15 cellular contexts compared by ENCODE assay signal in the genomic region with DNA sequence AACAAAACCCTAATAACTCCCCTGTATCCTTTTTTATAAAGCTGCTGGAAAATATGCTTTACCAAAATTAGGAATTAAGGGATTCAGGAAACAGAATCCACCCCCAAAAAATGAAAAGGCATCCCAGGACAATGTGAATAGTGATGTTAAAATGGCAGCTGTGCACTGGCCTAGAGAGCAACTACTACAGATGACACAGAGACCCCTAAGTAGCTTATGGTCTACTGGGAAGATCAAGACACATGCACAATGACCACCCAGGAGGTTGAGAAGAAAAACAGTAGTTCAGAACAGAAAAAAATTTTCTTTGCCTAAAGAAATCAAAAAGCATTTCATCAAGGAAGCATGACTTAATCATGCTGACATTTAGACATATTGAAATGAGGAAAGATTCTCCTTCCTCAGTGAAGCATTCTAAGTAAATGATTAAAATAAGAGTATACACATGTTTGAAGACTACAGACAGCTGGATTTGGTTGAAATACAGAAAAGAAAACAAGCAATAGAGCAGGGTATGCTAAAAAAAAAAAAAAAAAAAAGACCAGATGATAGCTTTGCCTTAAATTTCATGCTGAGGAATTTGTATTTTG.
DNase-seq lines count a peak whose midpoint lies in the region; ATAC-seq and TF ChIP-seq lines count a peak whose summit lies in the region.
"Had no signal": no experiment of that assay in that cellular context is flagged by ENCODE, and none has a peak within 500 bp of the region (broad histone marks: within the 10 kb centered on the region; RNA-seq: fewer than 3 reads in every experiment).

No MANE protein-coding gene starts in this region.

- H3K9ac ChIP-seq in adipocyte (ENCODE audit: low read length) = no peak overlapping the region
- H3K9ac ChIP-seq: BLaER1 treated with 17β-estradiol and CSF1 and Interleukin-3, amounts not matched to agents 10 nM and 100 nM; GM23248 had no signal

- peaks cover 21% of the 10 kb centered on the region for H3K36me3 ChIP-seq in adipocyte (ENCODE audit: control insufficient read depth, insufficient read depth, low read length, severe bottlenecking)

- TF ChIP-seq POLR2A in erythroblast (IDR thresholded peaks at IDR 0.05; ENCODE audit: low read length) = no peak

- DNase-seq in AG09319 (ENCODE audit: extremely low read depth, low read depth) (peak; percentile 34), adipocyte (ENCODE audit: low read depth) (peak; percentile 70), glutamatergic neuron (no peak), renal cortical epithelial cell (ENCODE audit: low read depth) (peak; percentile 39), erythroblast (lab: John Stamatoyannopoulos, UW) (no peak), medulla oblongata (ENCODE audit: extremely low spot score) (no peak)
- DNase-seq: 8988T, GM23248, NCI-H1694, NCI-H510A had no signal

- peaks cover 1% of the 10 kb centered on the region for H3K27me3 Mint-ChIP-seq in glutamatergic neuron (ENCODE audit: unreplicated experiment)

- peaks cover 11% of the 10 kb centered on the region for H3K36me3 Mint-ChIP-seq in glutamatergic neuron (ENCODE audit: unreplicated experiment)

- no peaks in the 10 kb centered on the region for H3K27me3 ChIP-seq in adipocyte (replicated peaks; ENCODE audit: control insufficient read depth, insufficient read depth, low read length)
- H3K27me3 ChIP-seq: BLaER1 treated with 17β-estradiol and CSF1 and Interleukin-3, amounts not matched to agents 10 nM and 100 nM had no signal

- H3K4me1 ChIP-seq in adipocyte (ENCODE audit: control insufficient read depth, insufficient read depth, low read length) = peaks cover 41% of the 10 kb centered on the region
- H3K4me1 ChIP-seq: BLaER1 treated with 17β-estradiol and CSF1 and Interleukin-3, amounts not matched to agents 10 nM and 100 nM had no signal

- H3K9me3 ChIP-seq in adipocyte (ENCODE audit: control insufficient read depth, low read length) = no peaks in the 10 kb centered on the region
- H3K9me3 ChIP-seq: BLaER1 treated with 17β-estradiol and CSF1 and Interleukin-3, amounts not matched to agents 10 nM and 100 nM had no signal

- H3K4me3 ChIP-seq in adipocyte (ENCODE audit: low read length) = no peak overlapping the region
- H3K4me3 ChIP-seq: BLaER1 treated with 17β-estradiol and CSF1 and Interleukin-3, amounts not matched to agents 10 nM and 100 nM; GM23248 had no signal

- no peak for TF ChIP-seq CTCF in AG09319 (IDR thresholded peaks at IDR 0.05; ENCODE audit: low read depth, low read length)
- no peak for TF ChIP-seq CTCF in glutamatergic neuron (IDR thresholded peaks at IDR 0.05; ENCODE audit: partially characterized antibody, unreplicated experiment)

- H3K27ac Mint-ChIP-seq in glutamatergic neuron (ENCODE audit: unreplicated experiment) = peak overlapping the region; percentile 33

- peaks cover 2% of the 10 kb centered on the region for H3K9me3 Mint-ChIP-seq in glutamatergic neuron (ENCODE audit: unreplicated experiment)

- ATAC-seq in SK-N-SH treated with all-trans-retinoic acid at 6 μM for 48 hours (no peak), esophagus mucosa (no peak)
- ATAC-seq: Panc1, Right ventricle myocardium inferior had no signal

- peaks cover 9% of the 10 kb centered on the region for H3K4me1 Mint-ChIP-seq in glutamatergic neuron (ENCODE audit: low read depth, unreplicated experiment)

- no peak overlapping the region for H3K4me3 Mint-ChIP-seq in glutamatergic neuron (ENCODE audit: unreplicated experiment)

TF ChIP-seq in SK-N-SH treated with all-trans-retinoic acid at 6 μM for 48 hours, 23 proteins besides CTCF, POLR2A, EP300 and RAD21:
- TF ChIP-seq BACH2 (CRISPR knock-in tag; IDR thresholded peaks at IDR 0.05; ENCODE audit: borderline replicate concordance) (no peak), TCF4 (CRISPR knock-in tag; IDR thresholded peaks at IDR 0.05; ENCODE audit: borderline replicate concordance) (no peak), ZFP3 (CRISPR knock-in tag; IDR thresholded peaks at IDR 0.05) (no peak), RARB (CRISPR knock-in tag; IDR thresholded peaks at IDR 0.05) (no peak), ARNTL (CRISPR knock-in tag; IDR thresholded peaks at IDR 0.05; ENCODE audit: borderline replicate concordance, low read depth) (no peak), CSDC2 (CRISPR knock-in tag; IDR thresholded peaks at IDR 0.05) (no peak), PPARA (CRISPR knock-in tag; IDR thresholded peaks at IDR 0.05; ENCODE audit: borderline replicate concordance) (no peak), TOX (CRISPR knock-in tag; IDR thresholded peaks at IDR 0.05; ENCODE audit: borderline replicate concordance) (no peak), ZNF565 (CRISPR knock-in tag; conservative IDR thresholded peaks at IDR 0.05; ENCODE audit: low read depth) (no peak), ZFP30 (CRISPR knock-in tag; IDR thresholded peaks at IDR 0.05) (no peak), ZC3H10 (CRISPR knock-in tag; IDR thresholded peaks at IDR 0.05) (no peak), ZNF8 (CRISPR knock-in tag; IDR thresholded peaks at IDR 0.05) (no peak), GLIS3 (CRISPR knock-in tag; IDR thresholded peaks at IDR 0.05) (no peak), SNAI2 (CRISPR knock-in tag; IDR thresholded peaks at IDR 0.05) (no peak), OSR1 (CRISPR knock-in tag; IDR thresholded peaks at IDR 0.05) (no peak), ISL1 (CRISPR knock-in tag; IDR thresholded peaks at IDR 0.05) (no peak)
- TF ChIP-seq, protein P1, sequence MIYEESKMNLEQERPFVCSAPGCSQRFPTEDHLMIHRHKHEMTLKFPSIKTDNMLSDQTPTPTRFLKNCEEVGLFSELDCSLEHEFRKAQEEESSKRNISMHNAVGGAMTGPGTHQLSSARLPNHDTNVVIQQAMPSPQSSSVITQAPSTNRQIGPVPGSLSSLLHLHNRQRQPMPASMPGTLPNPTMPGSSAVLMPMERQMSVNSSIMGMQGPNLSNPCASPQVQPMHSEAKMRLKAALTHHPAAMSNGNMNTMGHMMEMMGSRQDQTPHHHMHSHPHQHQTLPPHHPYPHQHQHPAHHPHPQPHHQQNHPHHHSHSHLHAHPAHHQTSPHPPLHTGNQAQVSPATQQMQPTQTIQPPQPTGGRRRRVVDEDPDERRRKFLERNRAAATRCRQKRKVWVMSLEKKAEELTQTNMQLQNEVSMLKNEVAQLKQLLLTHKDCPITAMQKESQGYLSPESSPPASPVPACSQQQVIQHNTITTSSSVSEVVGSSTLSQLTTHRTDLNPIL (CRISPR knock-in tag; IDR thresholded peaks at IDR 0.05; ENCODE audit: low read depth) = no peak
- TF ChIP-seq, protein P2, sequence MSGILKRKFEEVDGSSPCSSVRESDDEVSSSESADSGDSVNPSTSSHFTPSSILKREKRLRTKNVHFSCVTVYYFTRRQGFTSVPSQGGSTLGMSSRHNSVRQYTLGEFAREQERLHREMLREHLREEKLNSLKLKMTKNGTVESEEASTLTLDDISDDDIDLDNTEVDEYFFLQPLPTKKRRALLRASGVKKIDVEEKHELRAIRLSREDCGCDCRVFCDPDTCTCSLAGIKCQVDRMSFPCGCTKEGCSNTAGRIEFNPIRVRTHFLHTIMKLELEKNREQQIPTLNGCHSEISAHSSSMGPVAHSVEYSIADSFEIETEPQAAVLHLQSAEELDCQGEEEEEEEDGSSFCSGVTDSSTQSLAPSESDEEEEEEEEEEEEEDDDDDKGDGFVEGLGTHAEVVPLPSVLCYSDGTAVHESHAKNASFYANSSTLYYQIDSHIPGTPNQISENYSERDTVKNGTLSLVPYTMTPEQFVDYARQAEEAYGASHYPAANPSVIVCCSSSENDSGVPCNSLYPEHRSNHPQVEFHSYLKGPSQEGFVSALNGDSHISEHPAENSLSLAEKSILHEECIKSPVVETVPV (CRISPR knock-in tag; IDR thresholded peaks at IDR 0.05) = no peak
- TF ChIP-seq, protein P3, sequence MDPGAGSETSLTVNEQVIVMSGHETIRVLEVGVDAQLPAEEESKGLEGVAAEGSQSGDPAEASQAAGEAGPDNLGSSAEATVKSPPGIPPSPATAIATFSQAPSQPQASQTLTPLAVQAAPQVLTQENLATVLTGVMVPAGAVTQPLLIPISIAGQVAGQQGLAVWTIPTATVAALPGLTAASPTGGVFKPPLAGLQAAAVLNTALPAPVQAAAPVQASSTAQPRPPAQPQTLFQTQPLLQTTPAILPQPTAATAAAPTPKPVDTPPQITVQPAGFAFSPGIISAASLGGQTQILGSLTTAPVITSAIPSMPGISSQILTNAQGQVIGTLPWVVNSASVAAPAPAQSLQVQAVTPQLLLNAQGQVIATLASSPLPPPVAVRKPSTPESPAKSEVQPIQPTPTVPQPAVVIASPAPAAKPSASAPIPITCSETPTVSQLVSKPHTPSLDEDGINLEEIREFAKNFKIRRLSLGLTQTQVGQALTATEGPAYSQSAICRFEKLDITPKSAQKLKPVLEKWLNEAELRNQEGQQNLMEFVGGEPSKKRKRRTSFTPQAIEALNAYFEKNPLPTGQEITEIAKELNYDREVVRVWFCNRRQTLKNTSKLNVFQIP (CRISPR knock-in tag; IDR thresholded peaks at IDR 0.05; ENCODE audit: borderline replicate concordance, low read depth) = no peak
- TF ChIP-seq, protein P4, sequence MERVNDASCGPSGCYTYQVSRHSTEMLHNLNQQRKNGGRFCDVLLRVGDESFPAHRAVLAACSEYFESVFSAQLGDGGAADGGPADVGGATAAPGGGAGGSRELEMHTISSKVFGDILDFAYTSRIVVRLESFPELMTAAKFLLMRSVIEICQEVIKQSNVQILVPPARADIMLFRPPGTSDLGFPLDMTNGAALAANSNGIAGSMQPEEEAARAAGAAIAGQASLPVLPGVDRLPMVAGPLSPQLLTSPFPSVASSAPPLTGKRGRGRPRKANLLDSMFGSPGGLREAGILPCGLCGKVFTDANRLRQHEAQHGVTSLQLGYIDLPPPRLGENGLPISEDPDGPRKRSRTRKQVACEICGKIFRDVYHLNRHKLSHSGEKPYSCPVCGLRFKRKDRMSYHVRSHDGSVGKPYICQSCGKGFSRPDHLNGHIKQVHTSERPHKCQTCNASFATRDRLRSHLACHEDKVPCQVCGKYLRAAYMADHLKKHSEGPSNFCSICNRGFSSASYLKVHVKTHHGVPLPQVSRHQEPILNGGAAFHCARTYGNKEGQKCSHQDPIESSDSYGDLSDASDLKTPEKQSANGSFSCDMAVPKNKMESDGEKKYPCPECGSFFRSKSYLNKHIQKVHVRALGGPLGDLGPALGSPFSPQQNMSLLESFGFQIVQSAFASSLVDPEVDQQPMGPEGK (CRISPR knock-in tag; IDR thresholded peaks at IDR 0.05; ENCODE audit: borderline replicate concordance) = no peak

Comparison
In these comparisons a context has a peak if more than half of its experiments do, and no peak if none do; other contexts are left out.
1. DNase-seq: peak in AG09319 (single experiment), adipocyte (single experiment) and renal cortical epithelial cell (single experiment); none in glutamatergic neuron (single experiment), erythroblast (0 of 2) and medulla oblongata (single experiment).